Comparison of ENCODE assay signal across 22 cellular contexts in the genomic region with DNA sequence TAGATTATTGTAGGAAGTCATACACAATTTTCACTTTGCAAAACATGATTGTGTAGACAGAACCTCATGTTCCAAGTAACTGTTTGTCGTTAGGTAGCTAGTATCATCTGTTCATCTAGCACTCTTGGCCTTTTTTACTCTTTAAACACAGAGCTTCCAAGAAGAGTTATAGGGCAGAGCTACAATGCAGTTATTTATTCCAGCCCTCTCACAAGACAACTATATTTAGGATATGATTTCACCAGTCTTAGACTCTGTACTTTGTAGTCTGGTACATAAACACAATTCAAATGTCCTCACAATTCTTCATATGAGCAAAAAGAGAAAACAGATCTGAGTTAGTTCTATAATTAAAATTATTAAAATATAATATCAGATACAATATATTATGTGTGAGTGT. TPM values are rescaled to one million over a fixed set of nuclear protein-coding genes. Genes with fewer than 3 reads are reported as not detected.
A peak's percentile ranks its signal among the peaks of the same experiment; 100 is the strongest.
DNase-seq lines count a peak whose midpoint lies in the region; ATAC-seq and TF ChIP-seq lines count a peak whose summit lies in the region.
"Had no signal": no experiment of that assay in that cellular context is flagged by ENCODE, and none has a peak within 500 bp of the region (broad histone marks: within the 10 kb centered on the region; RNA-seq: fewer than 3 reads in every experiment).

No MANE protein-coding gene starts in this region.

- H3K4me1 ChIP-seq in right atrium auricular region (no peaks in the 10 kb centered on the region), neutrophil (ENCODE audit: control insufficient read depth in 1 of 2, insufficient read depth in 1 of 2, low read depth in 1 of 2, low read length in 1 of 2) (peaks cover 61 to 62% of the 10 kb centered on the region in 2 experiments), skeletal muscle tissue (ENCODE audit: control insufficient read depth in 3 of 3, insufficient read depth in 3 of 3, low read length in 3 of 3) (peaks cover 0 to 9% (median 4%) of the 10 kb centered on the region in 3 donors), body of pancreas (no peaks in the 10 kb centered on the region)
- H3K4me1 ChIP-seq: HAP-1 had no signal

- H3K36me3 ChIP-seq in right atrium auricular region (no peaks in the 10 kb centered on the region), neutrophil (no peaks in the 10 kb centered on the region), skeletal muscle tissue (ENCODE audit: control insufficient read depth in 3 of 3, insufficient read depth in 3 of 3, low read length in 3 of 3) (no peaks in the 10 kb centered on the region), body of pancreas (replicated peaks in 1 of 2; ENCODE audit: insufficient read depth in 1 of 2, low read depth in 2 of 2) (no peaks in the 10 kb centered on the region)
- H3K36me3 ChIP-seq: BLaER1, HAP-1 had no signal

- H3K27me3 ChIP-seq in right atrium auricular region, result no peaks in the 10 kb centered on the region
- H3K27me3 ChIP-seq in neutrophil, result no peaks in the 10 kb centered on the region
- no peaks in the 10 kb centered on the region for H3K27me3 ChIP-seq in skeletal muscle tissue (ENCODE audit: control insufficient read depth in 3 of 3, insufficient read depth in 3 of 3, low read length in 3 of 3)
- H3K27me3 ChIP-seq in body of pancreas, result no peaks in the 10 kb centered on the region
- H3K27me3 ChIP-seq: BLaER1 had no signal

- H3K9ac ChIP-seq in skeletal muscle tissue (ENCODE audit: low read depth in 1 of 3, low read length in 3 of 3), result no peak overlapping the region
- H3K9ac ChIP-seq: BLaER1 had no signal

- 86 to 91% methylated on average over 1 of the region's 1 CpG for WGBS in body of pancreas, 2 donors

- H3K27ac ChIP-seq in right atrium auricular region (no peak overlapping the region), neutrophil (peak overlapping the region; percentile 91), skeletal muscle tissue (ENCODE audit: low read depth, low read length) (peak overlapping the region; percentile 20), body of pancreas (no peak overlapping the region)
- H3K27ac ChIP-seq: 22Rv1, BLaER1, C4-2B had no signal

- peak; percentile 50 for ATAC-seq in Right ventricle myocardium inferior
- ATAC-seq in left ventricle myocardium superior, result peak; percentile 76
- ATAC-seq in GM18858 (IDR thresholded peaks at IDR 0.05; ENCODE audit: unreplicated experiment), result no peak
- no peak for ATAC-seq in body of pancreas
- ATAC-seq: CD8-positive, alpha-beta T cell had no signal

- H3K4me3 ChIP-seq in right atrium auricular region, result no peak overlapping the region
- no peak overlapping the region for H3K4me3 ChIP-seq in neutrophil (ENCODE audit: low read depth in 1 of 2, low read length in 1 of 2)
- no peak overlapping the region for H3K4me3 ChIP-seq in skeletal muscle tissue (ENCODE audit: low read length in 3 of 3)
- no peak overlapping the region for H3K4me3 ChIP-seq in body of pancreas
- H3K4me3 ChIP-seq: BLaER1, GM12878, HAP-1 had no signal

- DNase-seq in Right ventricle myocardium inferior (ENCODE audit: missing footprints) (no peak), cardiac septum (ENCODE audit: low spot score) (no peak), left ventricle myocardium superior (no peak), right atrium auricular region (ENCODE audit: low spot score) (no peak), body of pancreas (no peak)
- DNase-seq: CD4-positive, CD25-positive, alpha-beta regulatory T cell; CD8-positive, alpha-beta T cell; DMS 273 treated with DMSO at 0.1 percent for 48 hours; DMS79; EL; GDM1; GOT3; HFFc6 had no signal

- TF ChIP-seq CTCF in right atrium auricular region (IDR thresholded peaks at IDR 0.05) (no peak), neutrophil (IDR thresholded peaks at IDR 0.05) (no peak), body of pancreas (IDR thresholded peaks at IDR 0.05) (no peak)

- intact Hi-C loops in Right ventricle myocardium inferior (cut with DNase I) (no loop called here), cardiac septum (cut with DNase I) (no loop called here), left ventricle myocardium superior (cut with micrococcal nuclease) (no loop called here), body of pancreas (cut with DNase I) (no loop called here)

- H3K9me3 ChIP-seq in right atrium auricular region (no peaks in the 10 kb centered on the region), neutrophil (no peaks in the 10 kb centered on the region), skeletal muscle tissue (ENCODE audit: control insufficient read depth in 3 of 3, low read length in 3 of 3) (no peaks in the 10 kb centered on the region), body of pancreas (no peaks in the 10 kb centered on the region)
- H3K9me3 ChIP-seq: BLaER1, HAP-1 had no signal

- no peak for TF ChIP-seq POLR2A in body of pancreas (IDR thresholded peaks at IDR 0.05)

RNA-seq across cellular contexts. Expression of gene KCNJ2, which starts 37.9 kb away (rescaled TPM):
- total RNA-seq in Right ventricle myocardium inferior, result 44.3 TPM
- 33.5 TPM for total RNA-seq in cardiac septum
- 50.6 TPM for total RNA-seq in left ventricle myocardium superior
- total RNA-seq in right atrium auricular region, result 10 to 100 TPM in 1 of 2 donors, 1 to 10 TPM in 1; 7.2 to 10.7 TPM
- 34.4 TPM for total RNA-seq in skeletal muscle tissue
- total RNA-seq in body of pancreas, result under 1 TPM; 0.33 to 0.78 TPM
- total RNA-seq: B cell; CD8-positive, alpha-beta T cell had no signal

Comparison
In these comparisons a context has a peak if more than half of its experiments do, and no peak if none do; other contexts are left out.
1. ATAC-seq: peak in Right ventricle myocardium inferior (single experiment) and left ventricle myocardium superior (single experiment); none in GM18858 (single experiment) and body of pancreas (single experiment).
2. H3K27ac ChIP-seq: peak in neutrophil (single experiment) and skeletal muscle tissue (single experiment); none in right atrium auricular region (0 of 2) and body of pancreas (0 of 4).
3. RNA of gene KCNJ2, which starts 37.9 kb away (total RNA-seq): 50.6 TPM in left ventricle myocardium superior (single experiment), 44.3 TPM in Right ventricle myocardium inferior (single experiment), 34.4 TPM in skeletal muscle tissue (single experiment), 33.5 TPM in cardiac septum (single experiment) and 7.2 to 10.7 TPM in right atrium auricular region; 0.33 to 0.78 TPM in body of pancreas; every median in the first group is over 4 times any median in the second.